In genomic region chr1:27643626-27644368, GRCh38 we compare ENCODE assay signal across 8 cellular contexts. TPM values are rescaled to one million over a fixed set of nuclear protein-coding genes. Genes with fewer than 3 reads are reported as not detected.
DNase-seq lines count a peak whose midpoint lies in the region; ATAC-seq and TF ChIP-seq lines count a peak whose summit lies in the region.

No MANE protein-coding gene starts in this region.

- no peak overlapping the region for H3K27ac ChIP-seq in HL-60 (replicated peaks)
- H3K27ac ChIP-seq in ascending aorta = no peak overlapping the region

- no peaks in the 10 kb centered on the region for H3K27me3 Mint-ChIP-seq in T-helper 2 cell treated with Interferon-gamma antibody and Interleukin-4, amounts not matched to agents 5 μg/mL and 100 μg/mL, for 36 hours (ENCODE audit: low read depth)

- H3K27ac Mint-ChIP-seq in T-helper 2 cell treated with Interferon-gamma antibody and Interleukin-4, amounts not matched to agents 5 μg/mL and 100 μg/mL, for 36 hours = peak overlapping the region; percentile 49

- TF ChIP-seq CTCF in HL-60 (IDR thresholded peaks at IDR 0.05; ENCODE audit: insufficient read depth, low read length) (peak; percentile 78), ascending aorta (IDR thresholded peaks at IDR 0.05) (peak; percentile 72 to 78 (median 75))

- ATAC-seq in GM18870 (IDR thresholded peaks at IDR 0.05; ENCODE audit: unreplicated experiment) = no peak

- H3K36me3 Mint-ChIP-seq in T-helper 2 cell treated with Interferon-gamma antibody and Interleukin-4, amounts not matched to agents 5 μg/mL and 100 μg/mL, for 36 hours (ENCODE audit: low read depth) = no peaks in the 10 kb centered on the region

- peaks cover 0 to 5% of the 10 kb centered on the region in 2 donors for H3K4me1 ChIP-seq in ascending aorta

- intact Hi-C loops in ascending aorta (cut with DNase I) = no loop called here

- H3K4me1 Mint-ChIP-seq in T-helper 2 cell treated with Interferon-gamma antibody and Interleukin-4, amounts not matched to agents 5 μg/mL and 100 μg/mL, for 36 hours (ENCODE audit: low read depth) = peaks cover 16% of the 10 kb centered on the region

- no peaks in the 10 kb centered on the region for H3K9me3 Mint-ChIP-seq in T-helper 2 cell treated with Interferon-gamma antibody and Interleukin-4, amounts not matched to agents 5 μg/mL and 100 μg/mL, for 36 hours

- no peaks in the 10 kb centered on the region for H3K36me3 ChIP-seq in ascending aorta

- DNase-seq in ELR (ENCODE audit: low read depth) (peak; percentile 73), HL-60 (ENCODE audit: low read depth in 1 of 2, low spot score in 1 of 2) (peak in 1 of 2 experiments; percentile 78), ascending aorta (ENCODE audit: low spot score in 2 of 2) (no peak), inferior parietal cortex (ENCODE audit: extremely low spot score) (peak; percentile 34), NCI-H526 treated with DMSO at 0.1 percent for 48 hours (lab: John Stamatoyannopoulos, UW) (no peak)
- DNase-seq in T-helper 2 cell treated with Interferon-gamma antibody and Interleukin-4, amounts not matched to agents 5 μg/mL and 100 μg/mL, for 36 hours (ENCODE audit: low spot score) = peak; percentile 47
- peak in 2 of 3 donors; percentile 45 to 52 for DNase-seq in stimulated activated CD4-positive, alpha-beta T cell treated with anti-CD3 and anti-CD28 coated beads, TNF-alpha, amount 100 ng/mL, for 1 hour (ENCODE audit: low read depth in 3 of 3, low spot score in 1 of 3)

- H3K9me3 ChIP-seq in ascending aorta = no peaks in the 10 kb centered on the region

- H3K27me3 ChIP-seq in HL-60 (ENCODE audit: insufficient read depth, poor library complexity, severe bottlenecking) = no peaks in the 10 kb centered on the region
- no peaks in the 10 kb centered on the region for H3K27me3 ChIP-seq in ascending aorta

- H3K4me3 ChIP-seq in HL-60 (replicated peaks; ENCODE audit: insufficient read depth, low read length) (no peak overlapping the region), ascending aorta (no peak overlapping the region)

- no peak overlapping the region for H3K4me3 Mint-ChIP-seq in T-helper 2 cell treated with Interferon-gamma antibody and Interleukin-4, amounts not matched to agents 5 μg/mL and 100 μg/mL, for 36 hours

RNA-seq across cellular contexts. Expression of gene FGR, which starts 8.8 kb away (rescaled TPM):
- 10.4 TPM for total RNA-seq in ascending aorta

RNA-seq across cellular contexts. Expression of gene IFI6, which starts 28.2 kb away (rescaled TPM):
- 238 TPM for total RNA-seq in ascending aorta

RNA-seq across cellular contexts. Expression of gene AHDC1, which starts 39.9 kb away (rescaled TPM):
- 205 TPM for total RNA-seq in ascending aorta

Comparison
In these comparisons a context has a peak if more than half of its experiments do, and no peak if none do; other contexts are left out.
1. DNase-seq: peak in ELR (single experiment), T-helper 2 cell treated with Interferon-gamma antibody and Interleukin-4, amounts not matched to agents 5 μg/mL and 100 μg/mL, for 36 hours (single experiment), inferior parietal cortex (single experiment) and stimulated activated CD4-positive, alpha-beta T cell treated with anti-CD3 and anti-CD28 coated beads, TNF-alpha, amount 100 ng/mL, for 1 hour (2 of 3); none in ascending aorta (0 of 2) and NCI-H526 treated with DMSO at 0.1 percent for 48 hours (single experiment).